Comparison of ENCODE assay signal across 2 cellular contexts in genomic region chr6:31175961-31176360, GRCh38.
TF ChIP-seq lines count a peak whose summit lies in the region.

No MANE protein-coding gene starts in this region.

TF ChIP-seq in IMR-90, 13 proteins besides CTCF, POLR2A, EP300 and RAD21:
- TF ChIP-seq USF2 (IDR thresholded peaks at IDR 0.05; ENCODE audit: low read depth, low read length) (no peak), FOS (IDR thresholded peaks at IDR 0.05; ENCODE audit: low read depth, low read length) (no peak), NFE2L2 (IDR thresholded peaks at IDR 0.05; ENCODE audit: low read depth, low read length) (no peak), RFX5 (IDR thresholded peaks at IDR 0.05; ENCODE audit: low read depth, low read length) (no peak), SMC3 (IDR thresholded peaks at IDR 0.05; ENCODE audit: low read depth, low read length) (no peak), CEBPB (IDR thresholded peaks at IDR 0.05; ENCODE audit: low read depth, low read length) (no peak), MAZ (IDR thresholded peaks at IDR 0.05; ENCODE audit: borderline replicate concordance, low read depth, low read length) (no peak; the same call in 1 of the 2 replicates), MXI1 (IDR thresholded peaks at IDR 0.05; ENCODE audit: borderline replicate concordance, low read depth, low read length) (no peak), RCOR1 (IDR thresholded peaks at IDR 0.05; ENCODE audit: insufficient replicate concordance, low read length) (no peak), BHLHE40 (IDR thresholded peaks at IDR 0.05; ENCODE audit: low read depth, low read length) (no peak), ELK1 (IDR thresholded peaks at IDR 0.05; ENCODE audit: borderline replicate concordance, low read depth, low read length) (no peak), CHD1 (IDR thresholded peaks at IDR 0.05; ENCODE audit: low read depth, low read length) (no peak), MAFK (IDR thresholded peaks at IDR 0.05; ENCODE audit: low read depth, low read length) (no peak)

TF ChIP-seq in K562, 482 proteins besides CTCF, POLR2A, EP300 and RAD21 (continues in another document):
- TF ChIP-seq BMI1 (IDR thresholded peaks at IDR 0.05; ENCODE audit: low read length) (no peak), MAX (CRISPR knock-in tag; IDR thresholded peaks at IDR 0.05) (peak; percentile 44; the same call in 1 of the 2 replicates), ZNF444 (CRISPR knock-in tag; IDR thresholded peaks at IDR 0.05) (no peak), ZKSCAN8 (CRISPR knock-in tag; IDR thresholded peaks at IDR 0.05) (no peak), ZHX1 (conservative IDR thresholded peaks at IDR 0.05; ENCODE audit: low read length) (no peak), MLX (CRISPR knock-in tag; conservative IDR thresholded peaks at IDR 0.05) (no peak), GTF2F1 (IDR thresholded peaks at IDR 0.05; ENCODE audit: low read depth, low read length) (no peak), PRMT5 (CRISPR knock-in tag; IDR thresholded peaks at IDR 0.05) (no peak), CHAMP1 (IDR thresholded peaks at IDR 0.05) (no peak), ERF (CRISPR knock-in tag; IDR thresholded peaks at IDR 0.05) (no peak), KDM5B (IDR thresholded peaks at IDR 0.05; ENCODE audit: insufficient replicate concordance, low read depth, low read length) (no peak), SAFB (IDR thresholded peaks at IDR 0.05; ENCODE audit: borderline replicate concordance, low read depth, low read length) (no peak), YBX1 (IDR thresholded peaks at IDR 0.05) (no peak), RBBP5 (IDR thresholded peaks at IDR 0.05; ENCODE audit: borderline replicate concordance, insufficient read depth, low read length, poor library complexity, severe bottlenecking) (no peak), BHLHE40 (IDR thresholded peaks at IDR 0.05; ENCODE audit: low read length) (no peak), ELF4 (CRISPR knock-in tag; IDR thresholded peaks at IDR 0.05) (0 out of 2 replicates have a peak, but pooled peaks have one; percentile 23), ARID2 (IDR thresholded peaks at IDR 0.05) (no peak), BRD4 (IDR thresholded peaks at IDR 0.05) (no peak), RHOXF2B (CRISPR knock-in tag; conservative IDR thresholded peaks at IDR 0.05) (no peak), EP400 (IDR thresholded peaks at IDR 0.05) (no peak), ZNF766 (CRISPR knock-in tag; conservative IDR thresholded peaks at IDR 0.05) (peak; percentile 62; the same call in 1 of the 2 replicates), CHD4 (IDR thresholded peaks at IDR 0.05; ENCODE audit: insufficient read depth, insufficient replicate concordance, low read depth, low read length, poor library complexity, severe bottlenecking) (no peak), HDAC1 (IDR thresholded peaks at IDR 0.05) (peak in 1 of 2 experiments; percentile 17; a peak in 1 of 4 replicates), BDP1 (IDR thresholded peaks at IDR 0.05; ENCODE audit: insufficient read depth, insufficient read length) (no peak), E2F3 (CRISPR knock-in tag; IDR thresholded peaks at IDR 0.05) (no peak), ID3 (CRISPR knock-in tag; IDR thresholded peaks at IDR 0.05) (no peak), ID3 (tag; IDR thresholded peaks at IDR 0.05) (0 out of 2 replicates have a peak, but pooled peaks have one; percentile 19), HNRNPK (IDR thresholded peaks at IDR 0.05; ENCODE audit: low read depth, low read length, poor library complexity, severe bottlenecking) (no peak), SIX5 (IDR thresholded peaks at IDR 0.05; ENCODE audit: borderline replicate concordance in 1 of 2, insufficient read depth in 1 of 2, low read depth in 1 of 2, low read length in 2 of 2) (no peak), NCOA6 (IDR thresholded peaks at IDR 0.05) (no peak), ZNF354B (CRISPR knock-in tag; IDR thresholded peaks at IDR 0.05) (no peak), SNRNP70 (optimal IDR thresholded peaks at IDR 0.05; ENCODE audit: low read depth, low read length) (no peak), SREBF1 (IDR thresholded peaks at IDR 0.05; ENCODE audit: borderline replicate concordance, low read depth, low read length) (no peak), ETS2 (tag; IDR thresholded peaks at IDR 0.05; ENCODE audit: borderline replicate concordance, poor library complexity, severe bottlenecking) (no peak), MAZ (CRISPR knock-in tag; conservative IDR thresholded peaks at IDR 0.05 in 1 of 2, IDR thresholded peaks at IDR 0.05 in 1 of 2) (peak in 1 of 2 experiments; percentile 53; a peak in 1 of 4 replicates), ZNF280A (IDR thresholded peaks at IDR 0.05; ENCODE audit: low read depth, partially characterized antibody) (no peak), ZNF212 (CRISPR knock-in tag; IDR thresholded peaks at IDR 0.05) (no peak), ZZZ3 (IDR thresholded peaks at IDR 0.05) (no peak), USF1 (CRISPR knock-in tag; IDR thresholded peaks at IDR 0.05) (no peak), THRB (CRISPR knock-in tag; conservative IDR thresholded peaks at IDR 0.05) (no peak), MNT (conservative IDR thresholded peaks at IDR 0.05) (0 out of 4 replicates have a peak, but pooled peaks of 1 of the 2 experiments have one; percentile 12), PPARD (CRISPR knock-in tag; IDR thresholded peaks at IDR 0.05) (no peak), ZNF586 (CRISPR knock-in tag; conservative IDR thresholded peaks at IDR 0.05) (no peak), SREBF2 (CRISPR knock-in tag; IDR thresholded peaks at IDR 0.05) (no peak), PRDM10 (IDR thresholded peaks at IDR 0.05; ENCODE audit: partially characterized antibody) (peak; percentile 37)
